In genomic region chr10:101967713-101968112, GRCh38 we compare ENCODE assay signal across 1 cellular context.
TF ChIP-seq lines count a peak whose summit lies in the region.

No MANE protein-coding gene starts in this region.

TF ChIP-seq in GM23338, 12 proteins besides CTCF, POLR2A, EP300 and RAD21 (continued from another document):
- no peak for TF ChIP-seq REST (IDR thresholded peaks at IDR 0.05; ENCODE audit: unreplicated experiment)
